ENCODE assay signal across 18 cellular contexts in genomic region chr1:90487040-90487439, GRCh38.
DNase-seq lines count a peak whose midpoint lies in the region; ATAC-seq, FAIRE-seq and TF ChIP-seq lines count a peak whose summit lies in the region.
"Had no signal": no experiment of that assay in that cellular context is flagged by ENCODE, and none has a peak within 500 bp of the region (broad histone marks: within the 10 kb centered on the region; RNA-seq: fewer than 3 reads in every experiment).

No MANE protein-coding gene starts in this region.

- in situ Hi-C loops in GM12878 (cut with MboI), result no loop called here

- ATAC-seq in DND-41 (ENCODE audit: insufficient read depth, low read depth) (no peak), GM19372 (IDR thresholded peaks at IDR 0.05; ENCODE audit: low read depth, unreplicated experiment) (peak; percentile 4), HG03354 (IDR thresholded peaks at IDR 0.05; ENCODE audit: poor library complexity, severe bottlenecking, unreplicated experiment) (peak; percentile 23), GM12878 (peak; percentile 77), gastroesophageal sphincter (no peak)
- ATAC-seq: CD8-positive, alpha-beta T cell had no signal

- no peak for FAIRE-seq in GM12878 (lab: Jason Lieb, UNC)
- FAIRE-seq: GM19239 had no signal

- peak overlapping the region; percentile 38; the same call in 1 of the 2 replicates for H3K27ac ChIP-seq in DND-41 (ENCODE audit: low read length)
- H3K27ac ChIP-seq in GM12878 (ENCODE audit: control insufficient read depth, insufficient read depth), result no peak overlapping the region
- H3K27ac ChIP-seq in gastroesophageal sphincter, result no peak overlapping the region
- H3K27ac ChIP-seq: BLaER1 treated with 17β-estradiol and CSF1 and Interleukin-3, amounts not matched to agents 10 nM and 100 nM; GM23248 had no signal

- POLR2A ChIA-PET in GM12878 (lab: Charles Lee), result interaction anchor here (0.6 to 3.6 kb wide), 10 partner anchors 9 to 131 kb away, joined by 3 to 36 read pairs (median 12); no protein-coding TSS in a partner anchor

- no peaks in the 10 kb centered on the region for H4K20me1 ChIP-seq in DND-41 (ENCODE audit: insufficient read depth, low read length)
- no peaks in the 10 kb centered on the region for H4K20me1 ChIP-seq in GM12878 (ENCODE audit: control insufficient read depth, insufficient read depth)
- H4K20me1 ChIP-seq: BLaER1 treated with 17β-estradiol and CSF1 and Interleukin-3, amounts not matched to agents 10 nM and 100 nM had no signal

- H3K9ac ChIP-seq in DND-41 (ENCODE audit: low read depth, low read length), result no peak overlapping the region
- H3K9ac ChIP-seq in GM12878 (ENCODE audit: control insufficient read depth, insufficient read depth, low read length), result no peak overlapping the region
- H3K9ac ChIP-seq: BLaER1 treated with 17β-estradiol and CSF1 and Interleukin-3, amounts not matched to agents 10 nM and 100 nM; GM23248 had no signal

- intact Hi-C loops in GM12878 (cut with micrococcal nuclease; ENCODE audit: unreplicated experiment), result no loop called here

- DNase-seq in DND-41 (no peak), GM12878 (ENCODE audit: low read depth, low spot score) (no peak), hippocampal formation (lab: John Stamatoyannopoulos, UW) (no peak), COLO668 (lab: John Stamatoyannopoulos, UW; ENCODE audit: unreplicated experiment) (no peak)
- DNase-seq: 8988T; CD8-positive, alpha-beta T cell; COR-L47; DMS 273 treated with DMSO at 0.1 percent for 48 hours; DMS53; GDM1; GM23248; KG1 had no signal

- 13% methylated on average over 3 of the region's 3 CpGs for WGBS in GM12878 (ENCODE audit: insufficient coverage, insufficient replicate concordance, low lambda C conversion rate, missing lambda C conversion rate)
- 53 to 63% methylated on average over 3 of the region's 3 CpGs for WGBS in gastroesophageal sphincter (ENCODE audit: low coverage in 1 of 2), 2 donors

- BruUV-seq in GM12878 (replicated peaks; lab: Mats Ljungman, UMichigan), result no TSS peak

- TF ChIP-seq RAD21 in GM12878 (IDR thresholded peaks at IDR 0.05; ENCODE audit: insufficient read depth, low read depth, low read length), result no peak

- CTCF ChIA-PET in GM12878 (lab: Yijun Ruan, JAX), result interaction anchor here (0.7 to 5.4 kb wide), 12 partner anchors 10 to 478 kb away, joined by 3 to 68 read pairs (median 4); no protein-coding TSS in a partner anchor

- H3K4me3 ChIP-seq in DND-41 (ENCODE audit: low read depth in 1 of 2, low read length in 2 of 2) (no peak overlapping the region), GM12878 (no peak overlapping the region), gastroesophageal sphincter (no peak overlapping the region)
- H3K4me3 ChIP-seq: BLaER1 treated with 17β-estradiol and CSF1 and Interleukin-3, amounts not matched to agents 10 nM and 100 nM; GM23248; HAP-1 had no signal

- H3K4me2 ChIP-seq in DND-41 (ENCODE audit: insufficient read depth, low read length), result no peak overlapping the region
- no peak overlapping the region for H3K4me2 ChIP-seq in GM12878 (ENCODE audit: control insufficient read depth, insufficient read depth)
- H3K4me2 ChIP-seq: BLaER1 treated with 17β-estradiol and CSF1 and Interleukin-3, amounts not matched to agents 10 nM and 100 nM had no signal

- no peak for TF ChIP-seq CTCF in DND-41 (IDR thresholded peaks at IDR 0.05; ENCODE audit: borderline replicate concordance, extremely low read depth, low read length, poor library complexity, severe bottlenecking)
- TF ChIP-seq CTCF in GM12878 (IDR thresholded peaks at IDR 0.05 in 2 of 3, conservative IDR thresholded peaks at IDR 0.05 in 1 of 3; ENCODE audit: control insufficient read depth in 2 of 3, extremely low read depth in 1 of 3, insufficient read depth in 1 of 3, low read depth in 3 of 3, low read length in 3 of 3), result no peak
- no peak for TF ChIP-seq CTCF in gastroesophageal sphincter (IDR thresholded peaks at IDR 0.05)

- H3K27me3 ChIP-seq in DND-41 (ENCODE audit: insufficient read depth, low read length, poor library complexity), result no peaks in the 10 kb centered on the region
- H3K27me3 ChIP-seq in GM12878 (replicated peaks in 1 of 2; ENCODE audit: control insufficient read depth in 2 of 2, insufficient read depth in 2 of 2, low read length in 1 of 2), result no peaks in the 10 kb centered on the region
- H3K27me3 ChIP-seq in gastroesophageal sphincter, result no peaks in the 10 kb centered on the region
- H3K27me3 ChIP-seq: BLaER1 treated with 17β-estradiol and CSF1 and Interleukin-3, amounts not matched to agents 10 nM and 100 nM had no signal

- no peak; a peak in 1 of 4 replicates for TF ChIP-seq EP300 in GM12878 (IDR thresholded peaks at IDR 0.05; ENCODE audit: borderline replicate concordance in 1 of 2, control insufficient read depth in 1 of 2, low read depth in 2 of 2, low read length in 2 of 2)
- no peak for TF ChIP-seq EP300 in gastroesophageal sphincter (IDR thresholded peaks at IDR 0.05)

- TF ChIP-seq POLR2A in GM12878 (IDR thresholded peaks at IDR 0.05; ENCODE audit: low read depth, low read length) (no peak), gastroesophageal sphincter (IDR thresholded peaks at IDR 0.05) (no peak)

- peaks cover 80% of the 10 kb centered on the region for H3K4me1 ChIP-seq in DND-41 (ENCODE audit: insufficient read depth, low read length)
- no peaks in the 10 kb centered on the region for H3K4me1 ChIP-seq in GM12878 (ENCODE audit: control insufficient read depth, insufficient read depth, low read length)
- no peaks in the 10 kb centered on the region for H3K4me1 ChIP-seq in gastroesophageal sphincter
- H3K4me1 ChIP-seq: HAP-1 had no signal

- H3K36me3 ChIP-seq in DND-41 (ENCODE audit: insufficient read depth, low read length) (no peaks in the 10 kb centered on the region), GM12878 (ENCODE audit: control insufficient read depth in 2 of 2, insufficient read depth in 2 of 2, low read length in 1 of 2) (no peaks in the 10 kb centered on the region), gastroesophageal sphincter (no peaks in the 10 kb centered on the region)
- H3K36me3 ChIP-seq: BLaER1 treated with 17β-estradiol and CSF1 and Interleukin-3, amounts not matched to agents 10 nM and 100 nM; HAP-1 had no signal

- H3K79me2 ChIP-seq in DND-41 (ENCODE audit: insufficient read depth, low read length) (no peaks in the 10 kb centered on the region), GM12878 (ENCODE audit: control insufficient read depth, insufficient read depth, low read length) (no peaks in the 10 kb centered on the region)

- RAD21 ChIA-PET in GM12878 (lab: Charles Lee; ENCODE audit: unreplicated experiment), result interaction anchor here (0.8 to 5.3 kb wide), 20 partner anchors 11 to 266 kb away, joined by 3 to 110 read pairs (median 6); no protein-coding TSS in a partner anchor

- SMC1A ChIA-PET in GM12878 (lab: Charles Lee; ENCODE audit: uncharacterized antibody, unreplicated experiment), result interaction anchor here (0.8 to 5.1 kb wide), 17 partner anchors 9 to 130 kb away, joined by 3 to 79 read pairs (median 6); no protein-coding TSS in a partner anchor

- no peaks in the 10 kb centered on the region for H3K9me3 ChIP-seq in DND-41 (ENCODE audit: insufficient read depth, low read length, severe bottlenecking)
- no peaks in the 10 kb centered on the region for H3K9me3 ChIP-seq in GM12878 (replicated peaks; ENCODE audit: control insufficient read depth, insufficient read depth, low read length)
- no peaks in the 10 kb centered on the region for H3K9me3 ChIP-seq in gastroesophageal sphincter
- H3K9me3 ChIP-seq: BLaER1 treated with 17β-estradiol and CSF1 and Interleukin-3, amounts not matched to agents 10 nM and 100 nM; HAP-1 had no signal

- H2AFZ ChIP-seq in DND-41 (ENCODE audit: low read depth, low read length) (no peak overlapping the region), GM12878 (ENCODE audit: control insufficient read depth, low read depth, low read length) (no peak overlapping the region)
- H2AFZ ChIP-seq: GM23248 had no signal

TF ChIP-seq in GM12878, 131 proteins besides CTCF, POLR2A, EP300 and RAD21 (continues in another document):
- TF ChIP-seq NBN (IDR thresholded peaks at IDR 0.05) (no peak), CBFB (IDR thresholded peaks at IDR 0.05; ENCODE audit: low read depth) (no peak), KDM1A (IDR thresholded peaks at IDR 0.05; ENCODE audit: borderline replicate concordance) (no peak), SREBF1 (IDR thresholded peaks at IDR 0.05; ENCODE audit: low read length) (no peak), CEBPB (IDR thresholded peaks at IDR 0.05; ENCODE audit: borderline replicate concordance in 1 of 2, low read depth in 2 of 2, low read length in 2 of 2) (no peak), ESRRA (IDR thresholded peaks at IDR 0.05; ENCODE audit: low read length) (no peak), CHD4 (IDR thresholded peaks at IDR 0.05) (no peak), HDAC2 (IDR thresholded peaks at IDR 0.05) (no peak), NR2F1 (conservative IDR thresholded peaks at IDR 0.05) (0 out of 2 replicates have a peak, but pooled peaks have one; percentile 15)
- TF ChIP-seq, protein P1, sequence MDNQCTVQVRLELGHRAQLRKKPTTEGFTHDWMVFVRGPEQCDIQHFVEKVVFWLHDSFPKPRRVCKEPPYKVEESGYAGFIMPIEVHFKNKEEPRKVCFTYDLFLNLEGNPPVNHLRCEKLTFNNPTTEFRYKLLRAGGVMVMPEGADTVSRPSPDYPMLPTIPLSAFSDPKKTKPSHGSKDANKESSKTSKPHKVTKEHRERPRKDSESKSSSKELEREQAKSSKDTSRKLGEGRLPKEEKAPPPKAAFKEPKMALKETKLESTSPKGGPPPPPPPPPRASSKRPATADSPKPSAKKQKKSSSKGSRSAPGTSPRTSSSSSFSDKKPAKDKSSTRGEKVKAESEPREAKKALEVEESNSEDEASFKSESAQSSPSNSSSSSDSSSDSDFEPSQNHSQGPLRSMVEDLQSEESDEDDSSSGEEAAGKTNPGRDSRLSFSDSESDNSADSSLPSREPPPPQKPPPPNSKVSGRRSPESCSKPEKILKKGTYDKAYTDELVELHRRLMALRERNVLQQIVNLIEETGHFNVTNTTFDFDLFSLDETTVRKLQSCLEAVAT (IDR thresholded peaks at IDR 0.05), result 0 out of 2 replicates have a peak, but pooled peaks have one; percentile 59
- TF ChIP-seq, protein P2, sequence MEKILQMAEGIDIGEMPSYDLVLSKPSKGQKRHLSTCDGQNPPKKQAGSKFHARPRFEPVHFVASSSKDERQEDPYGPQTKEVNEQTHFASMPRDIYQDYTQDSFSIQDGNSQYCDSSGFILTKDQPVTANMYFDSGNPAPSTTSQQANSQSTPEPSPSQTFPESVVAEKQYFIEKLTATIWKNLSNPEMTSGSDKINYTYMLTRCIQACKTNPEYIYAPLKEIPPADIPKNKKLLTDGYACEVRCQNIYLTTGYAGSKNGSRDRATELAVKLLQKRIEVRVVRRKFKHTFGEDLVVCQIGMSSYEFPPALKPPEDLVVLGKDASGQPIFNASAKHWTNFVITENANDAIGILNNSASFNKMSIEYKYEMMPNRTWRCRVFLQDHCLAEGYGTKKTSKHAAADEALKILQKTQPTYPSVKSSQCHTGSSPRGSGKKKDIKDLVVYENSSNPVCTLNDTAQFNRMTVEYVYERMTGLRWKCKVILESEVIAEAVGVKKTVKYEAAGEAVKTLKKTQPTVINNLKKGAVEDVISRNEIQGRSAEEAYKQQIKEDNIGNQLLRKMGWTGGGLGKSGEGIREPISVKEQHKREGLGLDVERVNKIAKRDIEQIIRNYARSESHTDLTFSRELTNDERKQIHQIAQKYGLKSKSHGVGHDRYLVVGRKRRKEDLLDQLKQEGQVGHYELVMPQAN (conservative IDR thresholded peaks at IDR 0.05), result no peak

Comparison
In these comparisons a context has a peak if more than half of its experiments do, and no peak if none do; other contexts are left out.
1. ATAC-seq: peak in GM19372 (single experiment), HG03354 (single experiment) and GM12878 (single experiment); none in DND-41 (single experiment) and gastroesophageal sphincter (single experiment).